ENCODE assay signal across 11 cellular contexts in genomic region chr9:123607987-123608565, GRCh38.
A peak's percentile ranks its signal among the peaks of the same experiment; 100 is the strongest.
DNase-seq lines count a peak whose midpoint lies in the region; ATAC-seq and TF ChIP-seq lines count a peak whose summit lies in the region.
"Had no signal": no experiment of that assay in that cellular context is flagged by ENCODE, and none has a peak within 500 bp of the region (broad histone marks: within the 10 kb centered on the region; RNA-seq: fewer than 3 reads in every experiment).

No MANE protein-coding gene starts in this region.

- CTCF ChIA-PET in naive thymus-derived CD4-positive, alpha-beta T cell (lab: Charles Lee), result no interaction called here

- POLR2A ChIA-PET in naive thymus-derived CD4-positive, alpha-beta T cell (lab: Charles Lee), result no interaction called here

- intact Hi-C loops in naive thymus-derived CD4-positive, alpha-beta T cell (cut with micrococcal nuclease), result no loop called here
- intact Hi-C loops in CD14-positive monocyte (cut with micrococcal nuclease), result no loop called here

- H3K4me3 Mint-ChIP-seq in osteocyte (ENCODE audit: unreplicated experiment) (no peak overlapping the region), CD14-positive monocyte (no peak overlapping the region)
- no peak overlapping the region for H3K4me3 Mint-ChIP-seq in stimulated activated effector memory CD8-positive, alpha-beta T cell treated with anti-CD3 and anti-CD28 coated beads, Interleukin-12 subunit alpha, Interleukin-12 subunit beta, amount 100 ng/mL, for 72 hours
- no peak overlapping the region for H3K4me3 Mint-ChIP-seq in naive thymus-derived CD4-positive, alpha-beta T cell

- H3K27me3 Mint-ChIP-seq in osteocyte (ENCODE audit: unreplicated experiment) (no peaks in the 10 kb centered on the region), CD14-positive monocyte (ENCODE audit: low read depth in 3 of 3) (peaks cover 0 to 2% (median 1%) of the 10 kb centered on the region in 3 donors)
- H3K27me3 Mint-ChIP-seq in naive thymus-derived CD4-positive, alpha-beta T cell, result no peaks in the 10 kb centered on the region

- H3K36me3 ChIP-seq in naive thymus-derived CD4-positive, alpha-beta T cell (ENCODE audit: control insufficient read depth in 2 of 3, insufficient read depth in 3 of 3, low read length in 3 of 3), result no peaks in the 10 kb centered on the region
- H3K36me3 ChIP-seq: left lung had no signal

- H3K27ac ChIP-seq in naive thymus-derived CD4-positive, alpha-beta T cell (ENCODE audit: low read depth, low read length), result no peak overlapping the region
- H3K27ac ChIP-seq: left lung had no signal

- H3K27ac Mint-ChIP-seq in osteocyte (ENCODE audit: unreplicated experiment), result no peak overlapping the region
- H3K27ac Mint-ChIP-seq in stimulated activated effector memory CD8-positive, alpha-beta T cell treated with anti-CD3 and anti-CD28 coated beads, Interleukin-12 subunit alpha, Interleukin-12 subunit beta, amount 100 ng/mL, for 72 hours, result no peak overlapping the region
- no peak overlapping the region for H3K27ac Mint-ChIP-seq in naive thymus-derived CD4-positive, alpha-beta T cell
- H3K27ac Mint-ChIP-seq in CD14-positive monocyte, result no peak overlapping the region
- H3K27ac Mint-ChIP-seq: activated T-helper 2 cell treated with anti-CD3 and anti-CD28 coated beads, Interferon-gamma antibody, Interleukin-2, Interleukin-4, amounts not matched to agents 10 μg/mL and 5 μg/mL and 100 μg/mL, durations not matched to agents 14 hours and 24 hours and 36 hours had no signal

- H3K9me3 ChIP-seq in naive thymus-derived CD4-positive, alpha-beta T cell (ENCODE audit: control insufficient read depth in 2 of 3, low read length in 3 of 3), result no peaks in the 10 kb centered on the region
- H3K9me3 ChIP-seq: left lung had no signal

- H3K4me1 ChIP-seq in naive thymus-derived CD4-positive, alpha-beta T cell (ENCODE audit: control insufficient read depth in 2 of 2, insufficient read depth in 2 of 2, low read length in 2 of 2), result no peaks in the 10 kb centered on the region
- H3K4me1 ChIP-seq: left lung had no signal

- H3K27me3 ChIP-seq in naive thymus-derived CD4-positive, alpha-beta T cell (ENCODE audit: control insufficient read depth in 2 of 2, insufficient read depth in 2 of 2, low read length in 2 of 2), result no peaks in the 10 kb centered on the region
- H3K27me3 ChIP-seq: left lung had no signal

- ATAC-seq in GM19035 (IDR thresholded peaks at IDR 0.05; ENCODE audit: unreplicated experiment), result peak; percentile 89
- ATAC-seq in HG02610 (IDR thresholded peaks at IDR 0.05; ENCODE audit: unreplicated experiment), result peak; percentile 97
- peak; percentile 98 for ATAC-seq in HG03432 (IDR thresholded peaks at IDR 0.05; ENCODE audit: unreplicated experiment)
- ATAC-seq in stimulated activated effector memory CD8-positive, alpha-beta T cell treated with anti-CD3 and anti-CD28 coated beads, Interleukin-12 subunit alpha, Interleukin-12 subunit beta, amount 100 ng/mL, for 72 hours, result no peak
- ATAC-seq in naive thymus-derived CD4-positive, alpha-beta T cell, result no peak
- ATAC-seq: left lung had no signal

- H3K4me3 ChIP-seq in naive thymus-derived CD4-positive, alpha-beta T cell (ENCODE audit: low read length), result no peak overlapping the region
- H3K4me3 ChIP-seq: left lung had no signal

- H3K9me3 Mint-ChIP-seq in osteocyte (ENCODE audit: unreplicated experiment) (no peaks in the 10 kb centered on the region), CD14-positive monocyte (no peaks in the 10 kb centered on the region)
- H3K9me3 Mint-ChIP-seq in stimulated activated effector memory CD8-positive, alpha-beta T cell treated with anti-CD3 and anti-CD28 coated beads, Interleukin-12 subunit alpha, Interleukin-12 subunit beta, amount 100 ng/mL, for 72 hours, result no peaks in the 10 kb centered on the region
- H3K9me3 Mint-ChIP-seq in naive thymus-derived CD4-positive, alpha-beta T cell, result no peaks in the 10 kb centered on the region
- H3K9me3 Mint-ChIP-seq: activated T-helper 2 cell treated with anti-CD3 and anti-CD28 coated beads, Interferon-gamma antibody, Interleukin-2, Interleukin-4, amounts not matched to agents 10 μg/mL and 5 μg/mL and 100 μg/mL, durations not matched to agents 14 hours and 24 hours and 36 hours had no signal

- H3K4me1 Mint-ChIP-seq in osteocyte (ENCODE audit: unreplicated experiment) (peaks cover 18% of the 10 kb centered on the region), CD14-positive monocyte (no peaks in the 10 kb centered on the region)
- no peaks in the 10 kb centered on the region for H3K4me1 Mint-ChIP-seq in stimulated activated effector memory CD8-positive, alpha-beta T cell treated with anti-CD3 and anti-CD28 coated beads, Interleukin-12 subunit alpha, Interleukin-12 subunit beta, amount 100 ng/mL, for 72 hours
- no peaks in the 10 kb centered on the region for H3K4me1 Mint-ChIP-seq in naive thymus-derived CD4-positive, alpha-beta T cell

- TF ChIP-seq CTCF in osteocyte (IDR thresholded peaks at IDR 0.05), result no peak
- no peak for TF ChIP-seq CTCF in CD14-positive monocyte (IDR thresholded peaks at IDR 0.05)

- in situ Hi-C loops in KBM-7 (cut with MboI; ENCODE audit: low pct_unique_long_range_greater_than_20kb, low sequenced_read_pairs), result no loop called here

- DNase-seq in osteocyte (ENCODE audit: extremely low spot score, unreplicated experiment) (peak; percentile 54), KBM-7 (no peak), CD14-positive monocyte (ENCODE audit: low spot score) (no peak)
- DNase-seq in stimulated activated effector memory CD8-positive, alpha-beta T cell treated with anti-CD3 and anti-CD28 coated beads, Interleukin-12 subunit alpha, Interleukin-12 subunit beta, amount 100 ng/mL, for 72 hours (ENCODE audit: low spot score in 2 of 2), result no peak
- DNase-seq in naive thymus-derived CD4-positive, alpha-beta T cell, result no peak
- DNase-seq: foreskin melanocyte, left lung had no signal

- H3K36me3 Mint-ChIP-seq in osteocyte (ENCODE audit: unreplicated experiment) (peaks cover 10% of the 10 kb centered on the region), CD14-positive monocyte (peaks cover 53 to 69% of the 10 kb centered on the region in 2 donors)
- H3K36me3 Mint-ChIP-seq in stimulated activated effector memory CD8-positive, alpha-beta T cell treated with anti-CD3 and anti-CD28 coated beads, Interleukin-12 subunit alpha, Interleukin-12 subunit beta, amount 100 ng/mL, for 72 hours, result no peaks in the 10 kb centered on the region
- peaks cover 0 to 38% (median 10%) of the 10 kb centered on the region in 5 donors for H3K36me3 Mint-ChIP-seq in naive thymus-derived CD4-positive, alpha-beta T cell

Comparison
In these comparisons a context has a peak if more than half of its experiments do, and no peak if none do; other contexts are left out.
1. ATAC-seq: peak in GM19035 (single experiment), HG02610 (single experiment) and HG03432 (single experiment); none in stimulated activated effector memory CD8-positive, alpha-beta T cell treated with anti-CD3 and anti-CD28 coated beads, Interleukin-12 subunit alpha, Interleukin-12 subunit beta, amount 100 ng/mL, for 72 hours (single experiment) and naive thymus-derived CD4-positive, alpha-beta T cell (single experiment).